ENCODE assay signal across 1 cellular context in the genomic region with DNA sequence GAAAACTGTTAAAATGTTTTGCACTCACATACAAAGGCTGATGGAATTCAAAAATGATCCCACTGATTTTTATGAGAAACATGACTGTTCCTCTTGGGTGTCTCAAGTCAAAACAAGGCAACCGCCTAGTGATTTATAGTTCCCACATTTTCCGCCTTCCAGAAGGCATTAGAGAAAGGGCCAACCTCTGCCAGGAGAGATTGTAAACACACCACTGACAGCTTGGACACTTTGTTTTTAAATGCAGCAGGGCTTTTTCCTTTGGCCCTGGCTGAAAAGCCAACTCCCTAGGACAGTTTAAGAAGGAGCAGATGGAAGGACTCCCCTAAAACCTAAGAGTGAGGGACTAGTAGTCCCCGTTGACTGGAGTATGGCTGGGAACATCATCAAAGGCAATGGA.
TF ChIP-seq lines count a peak whose summit lies in the region.

No MANE protein-coding gene starts in this region.

TF ChIP-seq in HEK293, 187 proteins besides CTCF, POLR2A, EP300 and RAD21 (continued from another document):
- TF ChIP-seq ZFHX2 (tag by site-specific recombination; conservative IDR thresholded peaks at IDR 0.05), result no peak
- no peak for TF ChIP-seq ZBTB48 (tag by site-specific recombination; IDR thresholded peaks at IDR 0.05)
